17 cellular contexts compared by ENCODE assay signal in genomic region chr1:52905376-52905698, GRCh38. TPM values are rescaled to one million over a fixed set of nuclear protein-coding genes. Genes with fewer than 3 reads are reported as not detected.
A peak's percentile ranks its signal among the peaks of the same experiment; 100 is the strongest.
DNase-seq lines count a peak whose midpoint lies in the region; ATAC-seq and TF ChIP-seq lines count a peak whose summit lies in the region.
"Had no signal": no experiment of that assay in that cellular context is flagged by ENCODE, and none has a peak within 500 bp of the region (broad histone marks: within the 10 kb centered on the region; RNA-seq: fewer than 3 reads in every experiment).

No MANE protein-coding gene starts in this region.

- H3K9me3 Mint-ChIP-seq in CD4-positive, alpha-beta T cell = no peaks in the 10 kb centered on the region
- H3K9me3 Mint-ChIP-seq: activated CD4-positive, alpha-beta T cell treated with anti-CD3 and anti-CD28 coated beads, Interleukin-2, amount 10 ng/mL, durations not matched to agents 7 days and 5 days; activated naive CD8-positive, alpha-beta T cell treated with anti-CD3 and anti-CD28 coated beads, Interleukin-2, amount 50 U/mL, for 24 hours; activated T-helper 2 cell treated with anti-CD3 and anti-CD28 coated beads, Interferon-gamma antibody, Interleukin-2, Interleukin-4, amounts not matched to agents 10 μg/mL and 5 μg/mL and 100 μg/mL, durations not matched to agents 14 hours and 24 hours and 36 hours; stimulated activated naive B cell treated with anti-CD40 and anti-IgM and Interleukin-4, amounts not matched to agents 10 μg/mL and 1 μg/mL and 100 μg/mL, for 72 hours; type B pancreatic cell had no signal

- TF ChIP-seq EP300 in SK-N-SH (IDR thresholded peaks at IDR 0.05; ENCODE audit: borderline replicate concordance in 1 of 2, low read depth in 1 of 2, low read length in 1 of 2) = no peak

- ATAC-seq in SK-N-SH treated with all-trans-retinoic acid at 6 μM for 48 hours = peak; percentile 34
- no peak for ATAC-seq in CD4-positive, alpha-beta T cell (ENCODE audit: poor library complexity)

- no peak overlapping the region for H2BK15ac ChIP-seq in mesendoderm (replicated peaks; ENCODE audit: low read depth)

- H3K4me2 ChIP-seq in SK-N-SH (no peak overlapping the region), mesendoderm (ENCODE audit: low read length) (no peak overlapping the region)

- H2BK120ac ChIP-seq in mesendoderm (ENCODE audit: low read depth, low read length) = no peak overlapping the region

- H3K18ac ChIP-seq in mesendoderm (ENCODE audit: low read length) = no peak overlapping the region

- H3K4me3 Mint-ChIP-seq in CD4-positive, alpha-beta T cell = no peak overlapping the region
- H3K4me3 Mint-ChIP-seq: activated CD4-positive, alpha-beta T cell treated with anti-CD3 and anti-CD28 coated beads, Interleukin-2, amount 10 ng/mL, durations not matched to agents 7 days and 5 days; activated naive CD8-positive, alpha-beta T cell treated with anti-CD3 and anti-CD28 coated beads, Interleukin-2, amount 50 U/mL, for 24 hours; stimulated activated naive B cell treated with anti-CD40 and anti-IgM and Interleukin-4, amounts not matched to agents 10 μg/mL and 1 μg/mL and 100 μg/mL, for 72 hours; type B pancreatic cell had no signal

- H4K20me1 ChIP-seq in SK-N-SH (ENCODE audit: insufficient read depth) = no peaks in the 10 kb centered on the region

- H3K4me3 ChIP-seq in SK-N-SH (ENCODE audit: low read depth in 2 of 2, low read length in 1 of 2) = no peak overlapping the region
- H3K4me3 ChIP-seq in mesendoderm (ENCODE audit: low read length) = no peak overlapping the region
- no peak overlapping the region for H3K4me3 ChIP-seq in tibial artery
- H3K4me3 ChIP-seq: lung, ovary had no signal

- no peak overlapping the region for H3K27ac ChIP-seq in SK-N-SH (ENCODE audit: low read depth in 2 of 2, low read length in 1 of 2)
- H3K27ac ChIP-seq in mesendoderm (ENCODE audit: low read depth, low read length) = no peak overlapping the region
- peak overlapping the region; percentile 31 to 37 for H3K27ac ChIP-seq in tibial artery
- no peak overlapping the region for H3K27ac ChIP-seq in CD4-positive, alpha-beta T cell (ENCODE audit: low read depth, low read length)
- H3K27ac ChIP-seq: brain microvascular endothelial cell, ovary had no signal

- no peak overlapping the region for H4K8ac ChIP-seq in mesendoderm (ENCODE audit: low read depth, low read length)

- H3K9ac ChIP-seq in SK-N-SH = no peak overlapping the region
- H3K9ac ChIP-seq in mesendoderm (ENCODE audit: low read length) = no peak overlapping the region

- no peaks in the 10 kb centered on the region for H3K36me3 ChIP-seq in SK-N-SH (replicated peaks in 1 of 2; ENCODE audit: control insufficient read depth in 1 of 2, insufficient read depth in 2 of 2, low read length in 1 of 2)
- no peaks in the 10 kb centered on the region for H3K36me3 ChIP-seq in mesendoderm (ENCODE audit: control insufficient read depth, insufficient read depth, low read length)
- H3K36me3 ChIP-seq in tibial artery = peaks cover 0 to 34% (median 9%) of the 10 kb centered on the region in 3 donors
- H3K36me3 ChIP-seq: brain microvascular endothelial cell, ovary had no signal

- H3K79me2 ChIP-seq in SK-N-SH (ENCODE audit: insufficient read depth) (no peaks in the 10 kb centered on the region), mesendoderm (ENCODE audit: control insufficient read depth, insufficient read depth, low read length) (no peaks in the 10 kb centered on the region)

- H3K4me1 ChIP-seq in SK-N-SH (ENCODE audit: control insufficient read depth in 1 of 2, insufficient read depth in 2 of 2, low read depth in 1 of 2, low read length in 1 of 2) (no peaks in the 10 kb centered on the region; a peak in 1 of 4 replicates), mesendoderm (ENCODE audit: control insufficient read depth, low read depth, low read length) (no peaks in the 10 kb centered on the region), tibial artery (peaks cover 0 to 17% (median 4%) of the 10 kb centered on the region in 4 donors)

- no peak overlapping the region for H3K4ac ChIP-seq in mesendoderm (ENCODE audit: low read depth, low read length)

- H3K9me2 ChIP-seq in SK-N-SH = no peaks in the 10 kb centered on the region

- intact Hi-C loops in tibial artery (cut with DNase I; ENCODE audit: low total_unique reads) = no loop called here
- intact Hi-C loops in CD4-positive, alpha-beta T cell (cut with DNase I, micrococcal nuclease) = loop anchor here in 1 of 2 experiments (5.0 kb wide), 1 partner anchor 277 kb away; no protein-coding TSS in a partner anchor

- DNase-seq in SK-N-SH (no peak), cerebellum (ENCODE audit: low spot score) (peak; percentile 64), mesendoderm (no peak), tibial artery (no peak), T-helper 9 cell (no peak), NCI-H1694 (lab: John Stamatoyannopoulos, UW) (no peak)
- no peak for DNase-seq in CD4-positive, alpha-beta T cell
- DNase-seq: MM.1S; ovary; stimulated activated naive B cell treated with anti-CD40 and anti-IgM and Interleukin-4, amounts not matched to agents 10 μg/mL and 1 μg/mL and 100 μg/mL, for 72 hours had no signal

- H2AFZ ChIP-seq in SK-N-SH (ENCODE audit: low read depth) = no peak overlapping the region

- H3K4me1 Mint-ChIP-seq in CD4-positive, alpha-beta T cell (ENCODE audit: low read depth) = no peaks in the 10 kb centered on the region
- H3K4me1 Mint-ChIP-seq: activated CD4-positive, alpha-beta T cell treated with anti-CD3 and anti-CD28 coated beads, Interleukin-2, amount 10 ng/mL, durations not matched to agents 7 days and 5 days; activated naive CD8-positive, alpha-beta T cell treated with anti-CD3 and anti-CD28 coated beads, Interleukin-2, amount 50 U/mL, for 24 hours; stimulated activated naive B cell treated with anti-CD40 and anti-IgM and Interleukin-4, amounts not matched to agents 10 μg/mL and 1 μg/mL and 100 μg/mL, for 72 hours had no signal

- no peaks in the 10 kb centered on the region for H3K27me3 Mint-ChIP-seq in CD4-positive, alpha-beta T cell
- H3K27me3 Mint-ChIP-seq: activated CD4-positive, alpha-beta T cell treated with anti-CD3 and anti-CD28 coated beads, Interleukin-2, amount 10 ng/mL, durations not matched to agents 7 days and 5 days; activated naive CD8-positive, alpha-beta T cell treated with anti-CD3 and anti-CD28 coated beads, Interleukin-2, amount 50 U/mL, for 24 hours; stimulated activated naive B cell treated with anti-CD40 and anti-IgM and Interleukin-4, amounts not matched to agents 10 μg/mL and 1 μg/mL and 100 μg/mL, for 72 hours; type B pancreatic cell had no signal

- H3K36me3 Mint-ChIP-seq in CD4-positive, alpha-beta T cell (ENCODE audit: low read depth) = peaks cover 33% of the 10 kb centered on the region
- H3K36me3 Mint-ChIP-seq: type B pancreatic cell had no signal

- H2BK5ac ChIP-seq in mesendoderm (ENCODE audit: low read length) = no peak overlapping the region

- H3K23ac ChIP-seq in mesendoderm (ENCODE audit: low read length) = no peak overlapping the region

- TF ChIP-seq CTCF in SK-N-SH (IDR thresholded peaks at IDR 0.05) = no peak
- TF ChIP-seq CTCF in tibial artery (IDR thresholded peaks at IDR 0.05) = no peak
- TF ChIP-seq CTCF in CD4-positive, alpha-beta T cell (IDR thresholded peaks at IDR 0.05) = no peak

- 89% methylated on average over 10 of the region's 10 CpGs for WGBS in SK-N-SH (ENCODE audit: low lambda C conversion rate)
- WGBS in mesendoderm (ENCODE audit: extremely low coverage, insufficient coverage, low lambda C conversion rate) = no CpG with 5 or more reads among the region's 10 CpGs

- POLR2A ChIA-PET in SK-N-SH (lab: Yijun Ruan, JAX) = no interaction called here
- POLR2A ChIA-PET in CD4-positive, alpha-beta T cell (lab: Charles Lee) = interaction anchor here (1.1 to 1.4 kb wide), 2 partner anchors 22 to 24 kb away, joined by 3 read pairs; partner anchors contain the start of gene SCP2

- no peaks in the 10 kb centered on the region for H3K9me3 ChIP-seq in SK-N-SH
- no peaks in the 10 kb centered on the region for H3K9me3 ChIP-seq in tibial artery
- H3K9me3 ChIP-seq in CD4-positive, alpha-beta T cell (ENCODE audit: control insufficient read depth, low read length) = no peaks in the 10 kb centered on the region
- H3K9me3 ChIP-seq: ovary had no signal

- peak overlapping the region; percentile 53 for H3K56ac ChIP-seq in mesendoderm (ENCODE audit: low read length)

- H3K27me3 ChIP-seq in SK-N-SH (ENCODE audit: insufficient read depth) (no peaks in the 10 kb centered on the region), mesendoderm (ENCODE audit: insufficient read depth, low read length, poor library complexity) (no peaks in the 10 kb centered on the region), tibial artery (no peaks in the 10 kb centered on the region)
- no peaks in the 10 kb centered on the region for H3K27me3 ChIP-seq in CD4-positive, alpha-beta T cell (ENCODE audit: control insufficient read depth, insufficient read depth, low read length)
- H3K27me3 ChIP-seq: brain microvascular endothelial cell, ovary had no signal

- H2AK5ac ChIP-seq in mesendoderm (ENCODE audit: low read length) = no peak overlapping the region

- CTCF ChIA-PET in SK-N-SH (lab: Yijun Ruan, JAX) = interaction anchor here (0.6 to 3.1 kb wide), 24 partner anchors 10 to 291 kb away, joined by 3 to 65 read pairs (median 4); partner anchors contain the start of gene CPT2
- CTCF ChIA-PET in CD4-positive, alpha-beta T cell (lab: Charles Lee) = interaction anchor here (0.6 to 1.3 kb wide), 3 partner anchors 13 to 277 kb away, joined by 3 to 8 read pairs (median 3); partner anchors contain the start of gene ECHDC2

- H3K27ac Mint-ChIP-seq in CD4-positive, alpha-beta T cell = no peak overlapping the region
- H3K27ac Mint-ChIP-seq: activated naive CD8-positive, alpha-beta T cell treated with anti-CD3 and anti-CD28 coated beads, Interleukin-2, amount 50 U/mL, for 24 hours; activated T-helper 2 cell treated with anti-CD3 and anti-CD28 coated beads, Interferon-gamma antibody, Interleukin-2, Interleukin-4, amounts not matched to agents 10 μg/mL and 5 μg/mL and 100 μg/mL, durations not matched to agents 14 hours and 24 hours and 36 hours; stimulated activated naive B cell treated with anti-CD40 and anti-IgM and Interleukin-4, amounts not matched to agents 10 μg/mL and 1 μg/mL and 100 μg/mL, for 72 hours; type B pancreatic cell had no signal

- no peaks in the 10 kb centered on the region for H3F3A ChIP-seq in SK-N-SH (replicated peaks; ENCODE audit: insufficient read depth)

- no peak for TF ChIP-seq RAD21 in SK-N-SH (IDR thresholded peaks at IDR 0.05; ENCODE audit: low read length)

- no peak overlapping the region for H4K5ac ChIP-seq in mesendoderm (ENCODE audit: low read length)

- no peaks in the 10 kb centered on the region for H3K79me1 ChIP-seq in mesendoderm (ENCODE audit: low read length)

RNA-seq across cellular contexts. Expression of gene ECHDC2, which starts 16.2 kb away (rescaled TPM):
- polyA plus RNA-seq in SK-N-SH (2012; rRNA removed) = 0.20 and 0.37 TPM in 2 replicates
- polyA plus RNA-seq in SK-N-SH (2012; cell fraction: cytosol; rRNA removed) = 0.05 and 0.12 TPM in 2 replicates
- 3.5 and 4.9 TPM in 2 replicates for polyA plus RNA-seq in SK-N-SH (2012; cell fraction: nucleus; rRNA removed)
- 24.0 TPM for total RNA-seq in cerebellum
- polyA plus RNA-seq in mesendoderm (2013, experiment 1 of 2) = 3.5 TPM
- 3.4 TPM for polyA plus RNA-seq in mesendoderm (2013, experiment 2 of 2)
- 100 to 1,000 TPM; 121 to 140 TPM for total RNA-seq in CD4-positive, alpha-beta T cell

RNA-seq across cellular contexts. Expression of gene SCP2, which starts 21.7 kb away (rescaled TPM):
- polyA plus RNA-seq in SK-N-SH (2012; rRNA removed) = 49.5 and 68.9 TPM in 2 replicates
- polyA plus RNA-seq in SK-N-SH (2012; cell fraction: cytosol; rRNA removed) = 98.3 and 136 TPM in 2 replicates
- 16.6 and 33.8 TPM in 2 replicates for polyA plus RNA-seq in SK-N-SH (2012; cell fraction: nucleus; rRNA removed)
- 63.0 TPM for total RNA-seq in cerebellum
- 28.4 TPM for polyA plus RNA-seq in mesendoderm (2013, experiment 1 of 2)
- 35.8 TPM for polyA plus RNA-seq in mesendoderm (2013, experiment 2 of 2)
- total RNA-seq in CD4-positive, alpha-beta T cell = 10 to 100 TPM; 22.7 to 27.0 TPM

Comparison
In these comparisons a context has a peak if more than half of its experiments do, and no peak if none do; other contexts are left out.
1. H3K27ac ChIP-seq: peak in tibial artery (2 of 2); none in SK-N-SH (0 of 2), mesendoderm (single experiment) and CD4-positive, alpha-beta T cell (single experiment).